In genomic region chr7:139768249-139768824, GRCh38 we compare ENCODE assay signal across 15 cellular contexts. TPM values are rescaled to one million over a fixed set of nuclear protein-coding genes. Genes with fewer than 3 reads are reported as not detected.
DNase-seq lines count a peak whose midpoint lies in the region; ATAC-seq and TF ChIP-seq lines count a peak whose summit lies in the region.
"Had no signal": no experiment of that assay in that cellular context is flagged by ENCODE, and none has a peak within 500 bp of the region (broad histone marks: within the 10 kb centered on the region; RNA-seq: fewer than 3 reads in every experiment).

No MANE protein-coding gene starts in this region.

- peak overlapping the region; percentile 20 for H3K4me3 Mint-ChIP-seq in activated naive CD4-positive, alpha-beta T cell treated with anti-CD3 and anti-CD28 coated beads, Interleukin-2, amount 10 ng/mL, durations not matched to agents 7 days and 5 days
- no peak overlapping the region for H3K4me3 Mint-ChIP-seq in activated CD8-positive, alpha-beta T cell treated with anti-CD3 and anti-CD28 coated beads for 36 hours

- intact Hi-C loops in activated CD8-positive, alpha-beta T cell treated with anti-CD3 and anti-CD28 coated beads for 36 hours (cut with micrococcal nuclease): no loop called here

- peak overlapping the region; percentile 95 for H3K27ac Mint-ChIP-seq in activated naive CD4-positive, alpha-beta T cell treated with anti-CD3 and anti-CD28 coated beads, Interleukin-2, amount 10 ng/mL, durations not matched to agents 7 days and 5 days
- H3K27ac Mint-ChIP-seq in activated CD8-positive, alpha-beta T cell treated with anti-CD3 and anti-CD28 coated beads for 36 hours: peak overlapping the region; percentile 92

- H3K4me3 ChIP-seq in subcutaneous abdominal adipose tissue (ENCODE audit: low read depth in 1 of 5, low read length in 5 of 5): no peak overlapping the region
- H3K4me3 ChIP-seq: SJSA1, tibial nerve had no signal

- H3K27me3 Mint-ChIP-seq in activated naive CD4-positive, alpha-beta T cell treated with anti-CD3 and anti-CD28 coated beads, Interleukin-2, amount 10 ng/mL, durations not matched to agents 7 days and 5 days: no peaks in the 10 kb centered on the region
- no peaks in the 10 kb centered on the region for H3K27me3 Mint-ChIP-seq in activated CD8-positive, alpha-beta T cell treated with anti-CD3 and anti-CD28 coated beads for 36 hours

- H3K36me3 ChIP-seq in subcutaneous abdominal adipose tissue (ENCODE audit: control insufficient read depth in 5 of 5, insufficient read depth in 5 of 5, low read length in 5 of 5): peaks cover 0 to 16% (median 8%) of the 10 kb centered on the region in 5 donors

- peak; percentile 26 for DNase-seq in activated naive CD4-positive, alpha-beta T cell treated with anti-CD3 and anti-CD28 coated beads, Interleukin-2, amount 10 ng/mL, durations not matched to agents 7 days and 5 days
- DNase-seq in activated naive CD4-positive, alpha-beta T cell treated with anti-CD3 and anti-CD28 coated beads, Interleukin-2, amount 50 U/mL, for 16 hours: no peak
- no peak for DNase-seq in activated CD8-positive, alpha-beta T cell treated with anti-CD3 and anti-CD28 coated beads for 36 hours
- DNase-seq in islet precursor cell: peak; percentile 43
- no peak for DNase-seq in mesenteric fat pad (ENCODE audit: low spot score)
- no peak for DNase-seq in dermis blood vessel endothelial cell
- DNase-seq: amygdala; effector CD8-positive, alpha-beta T cell; NCI-H1105; NCI-H510A treated with DMSO at 0.1 percent for 48 hours; retina had no signal

- peaks cover 2 to 47% (median 32%) of the 10 kb centered on the region in 5 donors for H3K4me1 ChIP-seq in subcutaneous abdominal adipose tissue (ENCODE audit: control insufficient read depth in 5 of 5, insufficient read depth in 5 of 5, low read length in 5 of 5)

- no peaks in the 10 kb centered on the region for H3K27me3 ChIP-seq in subcutaneous abdominal adipose tissue (ENCODE audit: control insufficient read depth in 5 of 5, insufficient read depth in 4 of 5, low read length in 5 of 5)
- H3K27me3 ChIP-seq: SJSA1, tibial nerve had no signal

- H3K4me1 Mint-ChIP-seq in activated naive CD4-positive, alpha-beta T cell treated with anti-CD3 and anti-CD28 coated beads, Interleukin-2, amount 10 ng/mL, durations not matched to agents 7 days and 5 days: peaks cover 68% of the 10 kb centered on the region
- H3K4me1 Mint-ChIP-seq in activated CD8-positive, alpha-beta T cell treated with anti-CD3 and anti-CD28 coated beads for 36 hours (ENCODE audit: low read depth): peaks cover 75% of the 10 kb centered on the region

- CTCF ChIA-PET in activated naive CD4-positive, alpha-beta T cell treated with anti-CD3 and anti-CD28 coated beads, Interleukin-2, amount 10 ng/mL, durations not matched to agents 7 days and 5 days (lab: Charles Lee): interaction anchor here (0.6 to 1.9 kb wide), 6 partner anchors 10 to 166 kb away, joined by 3 to 7 read pairs (median 4); no protein-coding TSS in a partner anchor
- CTCF ChIA-PET in activated CD8-positive, alpha-beta T cell treated with anti-CD3 and anti-CD28 coated beads for 36 hours (lab: Charles Lee): interaction anchor here (0.5 to 1.1 kb wide), 3 partner anchors 121 to 141 kb away, joined by 3 to 4 read pairs (median 4); no protein-coding TSS in a partner anchor

- no peaks in the 10 kb centered on the region for H3K9me3 ChIP-seq in subcutaneous abdominal adipose tissue (ENCODE audit: control insufficient read depth in 5 of 5, low read length in 5 of 5)
- H3K9me3 ChIP-seq: SJSA1, tibial nerve had no signal

- TF ChIP-seq CTCF in activated CD8-positive, alpha-beta T cell treated with anti-CD3 and anti-CD28 coated beads for 36 hours (IDR thresholded peaks at IDR 0.05): no peak

- H3K27ac ChIP-seq in subcutaneous abdominal adipose tissue (ENCODE audit: low read depth, low read length): peak overlapping the region; percentile 6
- H3K27ac ChIP-seq: SJSA1 had no signal

- H3K36me3 Mint-ChIP-seq in activated naive CD4-positive, alpha-beta T cell treated with anti-CD3 and anti-CD28 coated beads, Interleukin-2, amount 10 ng/mL, durations not matched to agents 7 days and 5 days: peaks cover 38% of the 10 kb centered on the region
- H3K36me3 Mint-ChIP-seq in activated CD8-positive, alpha-beta T cell treated with anti-CD3 and anti-CD28 coated beads for 36 hours (ENCODE audit: low read depth): peaks cover 13% of the 10 kb centered on the region

- POLR2A ChIA-PET in activated CD8-positive, alpha-beta T cell treated with anti-CD3 and anti-CD28 coated beads for 36 hours (lab: Charles Lee): interaction anchor here (1.1 to 1.3 kb wide), 4 partner anchors 11 to 95 kb away, joined by 3 to 5 read pairs (median 5); no protein-coding TSS in a partner anchor

- no peak overlapping the region for H3K9ac ChIP-seq in subcutaneous abdominal adipose tissue (ENCODE audit: low read length in 5 of 5)

- ATAC-seq in activated CD8-positive, alpha-beta T cell treated with anti-CD3 and anti-CD28 coated beads for 36 hours: no peak
- ATAC-seq in GM21825 (IDR thresholded peaks at IDR 0.05; ENCODE audit: unreplicated experiment): no peak

- H3K9me3 Mint-ChIP-seq in activated naive CD4-positive, alpha-beta T cell treated with anti-CD3 and anti-CD28 coated beads, Interleukin-2, amount 10 ng/mL, durations not matched to agents 7 days and 5 days: no peaks in the 10 kb centered on the region
- H3K9me3 Mint-ChIP-seq in activated CD8-positive, alpha-beta T cell treated with anti-CD3 and anti-CD28 coated beads for 36 hours: no peaks in the 10 kb centered on the region

RNA-seq across cellular contexts. Expression of gene HIPK2, which starts 9.5 kb away (rescaled TPM):
- total RNA-seq in activated CD8-positive, alpha-beta T cell treated with anti-CD3 and anti-CD28 coated beads for 36 hours: 10 to 100 TPM; 17.3 to 17.6 TPM
- 217 TPM for total RNA-seq in mesenteric fat pad
- 11.6 and 26.7 TPM in 2 replicates for total RNA-seq in dermis blood vessel endothelial cell

Comparison
In these comparisons a context has a peak if more than half of its experiments do, and no peak if none do; other contexts are left out.
1. DNase-seq: peak in activated naive CD4-positive, alpha-beta T cell treated with anti-CD3 and anti-CD28 coated beads, Interleukin-2, amount 10 ng/mL, durations not matched to agents 7 days and 5 days (single experiment) and islet precursor cell (single experiment); none in activated naive CD4-positive, alpha-beta T cell treated with anti-CD3 and anti-CD28 coated beads, Interleukin-2, amount 50 U/mL, for 16 hours (single experiment), activated CD8-positive, alpha-beta T cell treated with anti-CD3 and anti-CD28 coated beads for 36 hours (single experiment), mesenteric fat pad (single experiment) and dermis blood vessel endothelial cell (single experiment).